Comparison of ENCODE assay signal across 9 cellular contexts in the genomic region with DNA sequence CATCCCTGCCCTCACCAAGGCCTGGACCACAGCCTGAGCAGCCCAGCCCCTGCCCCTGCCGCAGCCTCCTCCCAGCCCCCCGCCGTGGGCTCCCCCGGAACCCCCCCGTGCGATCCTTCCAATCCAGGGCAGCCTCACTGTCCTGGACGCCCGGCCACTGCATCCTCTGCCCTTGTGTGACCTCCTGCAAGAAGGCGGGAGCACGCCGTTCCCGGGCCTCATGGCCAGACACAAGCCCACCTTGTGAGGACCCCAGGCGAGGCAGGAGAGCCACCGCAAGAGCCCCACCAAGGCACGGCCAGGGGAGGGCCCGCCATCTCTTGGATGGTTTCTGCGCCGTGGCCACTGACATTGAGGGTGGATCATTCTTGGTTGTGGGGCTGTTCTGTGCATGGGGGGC. TPM values are rescaled to one million over a fixed set of nuclear protein-coding genes. Genes with fewer than 3 reads are reported as not detected.
DNase-seq lines count a peak whose midpoint lies in the region; ATAC-seq and TF ChIP-seq lines count a peak whose summit lies in the region.
"Had no signal": no experiment of that assay in that cellular context is flagged by ENCODE, and none has a peak within 500 bp of the region (broad histone marks: within the 10 kb centered on the region; RNA-seq: fewer than 3 reads in every experiment).

No MANE protein-coding gene starts in this region.

- WGBS in neuronal stem cell (ENCODE audit: extremely low coverage in 2 of 2, insufficient read length in 2 of 2, insufficient replicate concordance in 1 of 2), 2 donors: no CpG with 5 or more reads among the region's 18 CpGs

- H3K4me1 ChIP-seq in CD4-positive, CD25-positive, alpha-beta regulatory T cell (ENCODE audit: control insufficient read depth, insufficient read depth, low read length, poor library complexity, severe bottlenecking): peaks cover 70% of the 10 kb centered on the region
- H3K4me1 ChIP-seq in NT2/D1 (ENCODE audit: insufficient read depth, insufficient read length) (peaks cover 50% of the 10 kb centered on the region), neuronal stem cell (ENCODE audit: control insufficient read depth in 2 of 2, insufficient read depth in 1 of 2, low read depth in 1 of 2, low read length in 2 of 2) (peaks cover 40 to 52% of the 10 kb centered on the region in 2 donors)

- H2BK15ac ChIP-seq in neuronal stem cell (ENCODE audit: low read length): peak overlapping the region; percentile 99

- no peaks in the 10 kb centered on the region for H3K36me3 Mint-ChIP-seq in CD4-positive, CD25-positive, alpha-beta regulatory T cell

- peak overlapping the region; percentile 97 for H2BK5ac ChIP-seq in neuronal stem cell (ENCODE audit: low read length)

- H3K27ac Mint-ChIP-seq in CD4-positive, CD25-positive, alpha-beta regulatory T cell: peak overlapping the region; percentile 94 to 98 (median 97)

- H3K27me3 Mint-ChIP-seq in CD4-positive, CD25-positive, alpha-beta regulatory T cell: peaks cover 4% of the 10 kb centered on the region

- H3K27ac ChIP-seq in CD4-positive, CD25-positive, alpha-beta regulatory T cell (ENCODE audit: insufficient read depth, low read length, poor library complexity, severe bottlenecking): peak overlapping the region; percentile 98
- H3K27ac ChIP-seq in coronary artery (peak overlapping the region in 1 of 2 donors; percentile 75), neuronal stem cell (replicated peaks; ENCODE audit: low read length) (no peak overlapping the region)
- H3K27ac ChIP-seq: hepatocyte had no signal

- peak overlapping the region; percentile 69 for H4K91ac ChIP-seq in neuronal stem cell (ENCODE audit: low read depth, low read length, poor library complexity)

- TF ChIP-seq CTCF in coronary artery (IDR thresholded peaks at IDR 0.05): no peak

- no peaks in the 10 kb centered on the region for H3K36me3 ChIP-seq in CD4-positive, CD25-positive, alpha-beta regulatory T cell (ENCODE audit: control insufficient read depth, insufficient read depth, low read length)
- H3K36me3 ChIP-seq in NT2/D1 (ENCODE audit: insufficient read depth, insufficient read length, low read length): no peaks in the 10 kb centered on the region
- no peaks in the 10 kb centered on the region for H3K36me3 ChIP-seq in neuronal stem cell (replicated peaks in 1 of 2; ENCODE audit: control insufficient read depth in 2 of 2, insufficient read depth in 2 of 2, low read length in 2 of 2)

- no peaks in the 10 kb centered on the region for H3K9me3 Mint-ChIP-seq in CD4-positive, CD25-positive, alpha-beta regulatory T cell

- H2BK120ac ChIP-seq in neuronal stem cell (ENCODE audit: low read depth, low read length): peak overlapping the region; percentile 81

- H2AFZ ChIP-seq in neuronal stem cell (ENCODE audit: low read length): peak overlapping the region; percentile 78
- H2AFZ ChIP-seq: hepatocyte had no signal

- H3K9ac ChIP-seq in NT2/D1 (ENCODE audit: insufficient read length, low read depth) (peak overlapping the region; percentile 8), neuronal stem cell (ENCODE audit: low read depth, low read length, poor library complexity) (peak overlapping the region; percentile 63)

- peak overlapping the region; percentile 25 for H3K14ac ChIP-seq in neuronal stem cell (ENCODE audit: low read length)

- H2BK12ac ChIP-seq in neuronal stem cell (ENCODE audit: low read length): peak overlapping the region; percentile 87

- H3K79me1 ChIP-seq in neuronal stem cell (ENCODE audit: low read depth, low read length): no peaks in the 10 kb centered on the region

- peak overlapping the region; percentile 81 for H3K4ac ChIP-seq in neuronal stem cell (ENCODE audit: low read length)

- H3K4me1 Mint-ChIP-seq in CD4-positive, CD25-positive, alpha-beta regulatory T cell: peaks cover 0 to 42% (median 26%) of the 10 kb centered on the region in 4 donors

- DNase-seq in CD4-positive, CD25-positive, alpha-beta regulatory T cell: no peak
- no peak for DNase-seq in NT2/D1 (ENCODE audit: low read depth, low spot score)
- no peak for DNase-seq in coronary artery (ENCODE audit: low spot score)
- DNase-seq in neuronal stem cell (ENCODE audit: low spot score): no peak
- no peak for DNase-seq in NCI-H1436 (lab: John Stamatoyannopoulos, UW)
- no peak for DNase-seq in HCEC 1CT
- DNase-seq in stimulated activated naive CD4-positive, alpha-beta T cell treated with Interleukin-2 at 50 U/mL for 16 hours (lab: John Stamatoyannopoulos, UW): no peak
- DNase-seq: NCI-H1105 treated with DMSO at 0.1 percent for 48 hours had no signal

- peak overlapping the region; percentile 32 for H3K4me3 ChIP-seq in CD4-positive, CD25-positive, alpha-beta regulatory T cell (ENCODE audit: low read depth, low read length)
- H3K4me3 ChIP-seq in NT2/D1 (ENCODE audit: insufficient read length, low read depth) (no peak overlapping the region), coronary artery (peak overlapping the region; percentile 11), neuronal stem cell (ENCODE audit: low read length in 2 of 2) (no peak overlapping the region)
- H3K4me3 ChIP-seq: hepatocyte had no signal

- no peak for ATAC-seq in CD4-positive, CD25-positive, alpha-beta regulatory T cell (ENCODE audit: low read depth in 2 of 2)

- H3K23ac ChIP-seq in neuronal stem cell (ENCODE audit: low read depth, low read length, poor library complexity): peak overlapping the region; percentile 92

- H4K8ac ChIP-seq in neuronal stem cell (ENCODE audit: low read depth, low read length): peak overlapping the region; percentile 48

- H2AK5ac ChIP-seq in neuronal stem cell (ENCODE audit: low read depth, low read length): peak overlapping the region; percentile 99

- no peaks in the 10 kb centered on the region for H3K9me3 ChIP-seq in CD4-positive, CD25-positive, alpha-beta regulatory T cell (ENCODE audit: control insufficient read depth in 2 of 2, low read length in 2 of 2)
- H3K9me3 ChIP-seq in NT2/D1 (ENCODE audit: insufficient read depth, low read length) (no peaks in the 10 kb centered on the region), neuronal stem cell (replicated peaks in 1 of 2; ENCODE audit: control insufficient read depth in 2 of 2, insufficient read depth in 1 of 2, low read depth in 1 of 2, low read length in 2 of 2) (peaks cover 0 to 2% of the 10 kb centered on the region in 2 donors)

- H3K4me3 Mint-ChIP-seq in CD4-positive, CD25-positive, alpha-beta regulatory T cell: peak overlapping the region in 3 of 4 donors; percentile 84 to 95 (median 88)

- no peak overlapping the region for H3K4me2 ChIP-seq in neuronal stem cell (ENCODE audit: insufficient read depth, low read length, poor library complexity, severe bottlenecking)
- H3K4me2 ChIP-seq: hepatocyte had no signal

- H3K27me3 ChIP-seq in CD4-positive, CD25-positive, alpha-beta regulatory T cell (ENCODE audit: control insufficient read depth, insufficient read depth, low read length): no peaks in the 10 kb centered on the region
- H3K27me3 ChIP-seq in NT2/D1 (ENCODE audit: insufficient read depth, insufficient read length) (peaks cover 4% of the 10 kb centered on the region), neuronal stem cell (ENCODE audit: control insufficient read depth in 3 of 3, insufficient read depth in 3 of 3, low read depth in 1 of 3, low read length in 3 of 3) (peaks cover 0 to 12% (median 0%) of the 10 kb centered on the region in 3 experiments)
- H3K27me3 ChIP-seq: hepatocyte had no signal

- peak overlapping the region; percentile 97 for H3K18ac ChIP-seq in neuronal stem cell (ENCODE audit: low read length)

RNA-seq across cellular contexts. Expression of a gene that starts 7.8 kb away (rescaled TPM):
- 215 TPM for total RNA-seq in CD4-positive, CD25-positive, alpha-beta regulatory T cell
- polyA plus RNA-seq in CD4-positive, CD25-positive, alpha-beta regulatory T cell: 1 to 10 TPM; 2.1 to 7.3 (median 2.8) TPM
- 84.0 TPM for polyA plus RNA-seq in neuronal stem cell (2013, experiment 1 of 2)
- 82.3 TPM for polyA plus RNA-seq in neuronal stem cell (2013, experiment 2 of 2)

RNA-seq across cellular contexts. Expression of a gene that starts 35.6 kb away (rescaled TPM):
- not detected for total RNA-seq in CD4-positive, CD25-positive, alpha-beta regulatory T cell
- not detected for polyA plus RNA-seq in CD4-positive, CD25-positive, alpha-beta regulatory T cell
- polyA plus RNA-seq in neuronal stem cell (2013, experiment 1 of 2): not detected
- not detected for polyA plus RNA-seq in neuronal stem cell (2013, experiment 2 of 2)
- total RNA-seq: hepatocyte had no signal
- polyA plus RNA-seq: hepatocyte had no signal

RNA-seq across cellular contexts. Expression of a gene that starts 43.6 kb away (rescaled TPM):
- 24.6 TPM for total RNA-seq in CD4-positive, CD25-positive, alpha-beta regulatory T cell
- polyA plus RNA-seq in CD4-positive, CD25-positive, alpha-beta regulatory T cell: 10 to 100 TPM; 21.4 to 36.6 (median 32.1) TPM
- 18.7 TPM for polyA plus RNA-seq in neuronal stem cell (2013, experiment 1 of 2)
- polyA plus RNA-seq in neuronal stem cell (2013, experiment 2 of 2): 18.1 TPM

RNA-seq across cellular contexts. Expression of a gene that starts 47.0 kb away (rescaled TPM):
- total RNA-seq in CD4-positive, CD25-positive, alpha-beta regulatory T cell: 6.6 TPM
- 1 to 10 TPM in 1 of 4 donors, under 1 TPM in 3; 0.69 to 1.5 (median 0.91) TPM for polyA plus RNA-seq in CD4-positive, CD25-positive, alpha-beta regulatory T cell
- polyA plus RNA-seq in neuronal stem cell (2013, experiment 1 of 2): 10.4 TPM
- polyA plus RNA-seq in neuronal stem cell (2013, experiment 2 of 2): 10.3 TPM

Comparison
In these comparisons a context has a peak if more than half of its experiments do, and no peak if none do; other contexts are left out.
1. H3K4me3 ChIP-seq: peak in CD4-positive, CD25-positive, alpha-beta regulatory T cell (single experiment) and coronary artery (single experiment); none in NT2/D1 (single experiment) and neuronal stem cell (0 of 2).